Comparison of ENCODE assay signal across 21 cellular contexts in genomic region chr7:31955021-31955420, GRCh38.
DNase-seq lines count a peak whose midpoint lies in the region; ATAC-seq, FAIRE-seq and TF ChIP-seq lines count a peak whose summit lies in the region.
"Had no signal": no experiment of that assay in that cellular context is flagged by ENCODE, and none has a peak within 500 bp of the region (broad histone marks: within the 10 kb centered on the region; RNA-seq: fewer than 3 reads in every experiment).

No MANE protein-coding gene starts in this region.

- no peaks in the 10 kb centered on the region for H3K79me2 ChIP-seq in PC-3 (ENCODE audit: low read length)

- no peaks in the 10 kb centered on the region for H3K27me3 Mint-ChIP-seq in activated CD4-positive, alpha-beta memory T cell treated with anti-CD3 and anti-CD28 coated beads, Interleukin-2, amount 10 ng/mL, durations not matched to agents 7 days and 5 days
- H3K27me3 Mint-ChIP-seq: IgD-negative memory B cell had no signal

- CTCF ChIA-PET in A549 (lab: Yijun Ruan, JAX) (interaction anchor here (0.9 to 2.0 kb wide), 4 partner anchors 8 to 141 kb away, joined by 3 to 5 read pairs (median 3); no protein-coding TSS in a partner anchor), PC-3 (lab: Charles Lee) (no interaction called here)
- CTCF ChIA-PET in activated CD4-positive, alpha-beta memory T cell treated with anti-CD3 and anti-CD28 coated beads, Interleukin-2, amount 10 ng/mL, durations not matched to agents 7 days and 5 days (lab: Charles Lee), result no interaction called here

- H3K4me3 ChIP-seq in A549 (no peak overlapping the region), PC-3 (ENCODE audit: low read length) (no peak overlapping the region)
- H3K4me3 ChIP-seq: PC-9, SJCRH30 had no signal

- DNase-seq in A549 (ENCODE audit: low read depth in 1 of 2, low spot score in 1 of 2) (peak in 1 of 2 experiments; percentile 63), EL (peak; percentile 31), PC-3 (peak; percentile 58), kidney tubule cell (ENCODE audit: low spot score) (peak; percentile 22), cerebellum (ENCODE audit: low spot score) (no peak)
- DNase-seq in activated CD4-positive, alpha-beta memory T cell treated with anti-CD3 and anti-CD28 coated beads, Interleukin-2, amount 10 ng/mL, durations not matched to agents 7 days and 5 days, result no peak
- DNase-seq: DMS79, GDM1, HCEC 1CT, Karpas-422, MM.1S, NCI-H1436 treated with DMSO at 0.1 percent for 48 hours, NCI-H2029 treated with DMSO at 0.1 percent for 48 hours, NCI-H2171, NCI-H446, SJCRH30 had no signal

- FAIRE-seq in A549 (lab: Jason Lieb, UNC), result no peak

- peak; percentile 43 to 46; a peak in 4 of 6 replicates for ATAC-seq in A549
- ATAC-seq in PC-3, result 0 out of 2 replicates have a peak, but pooled peaks have one; percentile 7
- ATAC-seq in HG02759 (IDR thresholded peaks at IDR 0.05; ENCODE audit: unreplicated experiment), result no peak

- TF ChIP-seq POLR2A in A549 (IDR thresholded peaks at IDR 0.05; ENCODE audit: low read length), result no peak

- peaks cover 76% of the 10 kb centered on the region for H3K4me1 ChIP-seq in A549
- H3K4me1 ChIP-seq in PC-3 (ENCODE audit: insufficient read depth, low read length), result peaks cover 56% of the 10 kb centered on the region
- H3K4me1 ChIP-seq: SJCRH30 had no signal

- H4K20me1 ChIP-seq in PC-3 (ENCODE audit: low read length), result no peaks in the 10 kb centered on the region

- 0 out of 5 replicates have a peak, but pooled peaks of 1 of the 2 experiments have one; percentile 25 for TF ChIP-seq EP300 in A549 (IDR thresholded peaks at IDR 0.05)

- no peaks in the 10 kb centered on the region for H3K9me3 ChIP-seq in A549
- no peaks in the 10 kb centered on the region for H3K9me3 ChIP-seq in PC-3 (ENCODE audit: low read length)
- H3K9me3 ChIP-seq: SJCRH30 had no signal

- H3K9me3 Mint-ChIP-seq in activated CD4-positive, alpha-beta memory T cell treated with anti-CD3 and anti-CD28 coated beads, Interleukin-2, amount 10 ng/mL, durations not matched to agents 7 days and 5 days, result peaks cover 5% of the 10 kb centered on the region
- H3K9me3 Mint-ChIP-seq: IgD-negative memory B cell had no signal

- no peaks in the 10 kb centered on the region for H3K27me3 ChIP-seq in PC-3 (ENCODE audit: low read length)

- BruUV-seq in PC-3 (replicated peaks; lab: Mats Ljungman, UMichigan), result no TSS peak

- H3K27ac Mint-ChIP-seq in activated CD4-positive, alpha-beta memory T cell treated with anti-CD3 and anti-CD28 coated beads, Interleukin-2, amount 10 ng/mL, durations not matched to agents 7 days and 5 days, result no peak overlapping the region
- H3K27ac Mint-ChIP-seq: CD14-positive monocyte, IgD-negative memory B cell had no signal

- TF ChIP-seq RAD21 in A549 (conservative IDR thresholded peaks at IDR 0.05 in 1 of 2, IDR thresholded peaks at IDR 0.05 in 1 of 2), result 0 out of 5 replicates have a peak, but pooled peaks of 1 of the 2 experiments have one; percentile 24

- H3K36me3 ChIP-seq in PC-3 (ENCODE audit: low read depth, low read length), result no peaks in the 10 kb centered on the region
- H3K36me3 ChIP-seq: SJCRH30 had no signal

- intact Hi-C loops in PC-3 (cut with micrococcal nuclease), result loop anchor here (5.0 kb wide), 1 partner anchor 82 kb away; no protein-coding TSS in a partner anchor

- H3K4me2 ChIP-seq in A549 (peak overlapping the region; percentile 85), PC-3 (ENCODE audit: low read length) (no peak overlapping the region)
- H3K4me2 ChIP-seq: PC-9 had no signal

- no peak overlapping the region for H3K9ac ChIP-seq in PC-3 (ENCODE audit: low read length)

- no peak for TF ChIP-seq CTCF in A549 (IDR thresholded peaks at IDR 0.05)
- no peak for TF ChIP-seq CTCF in PC-3 (conservative IDR thresholded peaks at IDR 0.05; ENCODE audit: low read depth, low read length)

- no peaks in the 10 kb centered on the region for H3F3A ChIP-seq in PC-3 (ENCODE audit: low read length, unreplicated experiment)

- WGBS in A549 (ENCODE audit: missing lambda C conversion rate), result 47% methylated on average over 5 of the region's 5 CpGs

- H3K9me2 ChIP-seq in PC-3 (replicated peaks; ENCODE audit: low read length), result no peaks in the 10 kb centered on the region

- no peak overlapping the region for H2AFZ ChIP-seq in PC-3 (ENCODE audit: low read length)

- peaks cover 2% of the 10 kb centered on the region for H3K4me1 Mint-ChIP-seq in activated CD4-positive, alpha-beta memory T cell treated with anti-CD3 and anti-CD28 coated beads, Interleukin-2, amount 10 ng/mL, durations not matched to agents 7 days and 5 days
- H3K4me1 Mint-ChIP-seq: CD14-positive monocyte, IgD-negative memory B cell had no signal

- H3K36me3 Mint-ChIP-seq in activated CD4-positive, alpha-beta memory T cell treated with anti-CD3 and anti-CD28 coated beads, Interleukin-2, amount 10 ng/mL, durations not matched to agents 7 days and 5 days (ENCODE audit: low read depth), result no peaks in the 10 kb centered on the region
- H3K36me3 Mint-ChIP-seq: CD14-positive monocyte, IgD-negative memory B cell had no signal

- POLR2A ChIA-PET in A549 (lab: Yijun Ruan, JAX) (no interaction called here), PC-3 (lab: Charles Lee; ENCODE audit: unreplicated experiment) (interaction anchor here (0.6 kb wide), 1 partner anchor 54 kb away, joined by 3 read pairs; no protein-coding TSS in a partner anchor)
- POLR2A ChIA-PET in activated CD4-positive, alpha-beta memory T cell treated with anti-CD3 and anti-CD28 coated beads, Interleukin-2, amount 10 ng/mL, durations not matched to agents 7 days and 5 days (lab: Charles Lee), result no interaction called here

- no peak overlapping the region for H3K4me3 Mint-ChIP-seq in activated CD4-positive, alpha-beta memory T cell treated with anti-CD3 and anti-CD28 coated beads, Interleukin-2, amount 10 ng/mL, durations not matched to agents 7 days and 5 days
- H3K4me3 Mint-ChIP-seq: CD14-positive monocyte, IgD-negative memory B cell had no signal

- H3K27ac ChIP-seq in A549 (peak overlapping the region; percentile 94 to 95), PC-3 (ENCODE audit: low read length) (no peak overlapping the region)
- H3K27ac ChIP-seq: HL-60, PC-9, SJCRH30 had no signal

TF ChIP-seq in A549, 52 proteins besides CTCF, POLR2A, EP300 and RAD21:
- TF ChIP-seq E2F6 (IDR thresholded peaks at IDR 0.05; ENCODE audit: borderline replicate concordance, low read depth), result no peak
- TF ChIP-seq MAFK (IDR thresholded peaks at IDR 0.05; ENCODE audit: partially characterized antibody), result no peak
- peak in 1 of 2 experiments; percentile 34; a peak in 1 of 5 replicates for TF ChIP-seq JUN (IDR thresholded peaks at IDR 0.05)
- no peak for TF ChIP-seq FOSL2 (IDR thresholded peaks at IDR 0.05)
- TF ChIP-seq FOSL2 (CRISPR knock-in tag; IDR thresholded peaks at IDR 0.05), result peak; percentile 66
- no peak for TF ChIP-seq KDM5A (IDR thresholded peaks at IDR 0.05)
- peak; percentile 40; the same call in 1 of the 2 replicates for TF ChIP-seq JUNB (IDR thresholded peaks at IDR 0.05)
- TF ChIP-seq GATA3 (IDR thresholded peaks at IDR 0.05; ENCODE audit: borderline replicate concordance), result peak; percentile 29; the same call in 1 of the 2 replicates

Comparison
In these comparisons a context has a peak if more than half of its experiments do, and no peak if none do; other contexts are left out.
1. DNase-seq: peak in EL (single experiment), PC-3 (single experiment) and kidney tubule cell (single experiment); none in cerebellum (single experiment) and activated CD4-positive, alpha-beta memory T cell treated with anti-CD3 and anti-CD28 coated beads, Interleukin-2, amount 10 ng/mL, durations not matched to agents 7 days and 5 days (single experiment).